In the genomic region with DNA sequence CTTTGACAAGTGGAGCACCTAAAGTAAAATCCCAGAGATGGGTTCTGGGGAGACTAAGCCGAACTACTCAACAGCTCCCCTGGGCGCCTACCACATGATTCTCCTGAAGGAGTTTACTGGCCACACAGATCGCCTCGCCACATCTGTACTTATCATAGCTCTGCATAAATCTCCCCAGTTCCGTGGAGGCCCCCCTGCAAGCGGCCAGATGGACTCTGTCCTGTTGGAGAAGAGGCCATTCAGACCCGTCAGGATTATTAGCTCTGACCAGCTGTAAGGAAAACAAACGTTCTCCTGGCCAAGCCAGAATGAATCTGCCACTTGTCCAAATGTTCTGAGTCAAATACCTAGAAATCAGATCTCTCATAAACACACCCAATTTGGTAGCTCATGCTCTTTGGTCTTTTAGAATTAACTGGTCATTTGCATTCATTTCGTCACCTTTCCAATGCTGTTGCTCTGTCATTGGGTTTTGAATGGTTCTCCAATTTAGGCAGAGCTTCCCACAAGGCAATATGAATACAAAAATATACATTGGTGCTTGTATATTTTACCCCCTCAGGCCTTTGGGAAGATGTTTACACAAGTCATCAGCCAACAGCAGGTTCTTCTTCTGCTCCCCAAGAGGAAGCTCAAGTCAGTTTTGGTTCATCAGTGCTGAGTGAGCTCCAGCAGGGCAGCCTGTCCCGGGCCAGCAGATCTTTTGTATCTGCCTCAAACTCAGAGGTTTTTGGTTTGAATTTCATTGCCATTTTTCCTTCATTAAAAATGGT, we compare ENCODE assay signal across 1 cellular context.
TF ChIP-seq lines count a peak whose summit lies in the region.

No MANE protein-coding gene starts in this region.

TF ChIP-seq in IMR-90, 13 proteins besides CTCF, POLR2A, EP300 and RAD21:
- TF ChIP-seq NFE2L2 (IDR thresholded peaks at IDR 0.05; ENCODE audit: low read depth, low read length): no peak
- no peak for TF ChIP-seq MAZ (IDR thresholded peaks at IDR 0.05; ENCODE audit: borderline replicate concordance, low read depth, low read length)
- no peak for TF ChIP-seq USF2 (IDR thresholded peaks at IDR 0.05; ENCODE audit: low read depth, low read length)
- TF ChIP-seq CEBPB (IDR thresholded peaks at IDR 0.05; ENCODE audit: low read depth, low read length): no peak
- no peak for TF ChIP-seq SMC3 (IDR thresholded peaks at IDR 0.05; ENCODE audit: low read depth, low read length)
- TF ChIP-seq BHLHE40 (IDR thresholded peaks at IDR 0.05; ENCODE audit: low read depth, low read length): no peak
TF ChIP-seq in IMR-90: peak in this region for 0.
